In the genomic region with DNA sequence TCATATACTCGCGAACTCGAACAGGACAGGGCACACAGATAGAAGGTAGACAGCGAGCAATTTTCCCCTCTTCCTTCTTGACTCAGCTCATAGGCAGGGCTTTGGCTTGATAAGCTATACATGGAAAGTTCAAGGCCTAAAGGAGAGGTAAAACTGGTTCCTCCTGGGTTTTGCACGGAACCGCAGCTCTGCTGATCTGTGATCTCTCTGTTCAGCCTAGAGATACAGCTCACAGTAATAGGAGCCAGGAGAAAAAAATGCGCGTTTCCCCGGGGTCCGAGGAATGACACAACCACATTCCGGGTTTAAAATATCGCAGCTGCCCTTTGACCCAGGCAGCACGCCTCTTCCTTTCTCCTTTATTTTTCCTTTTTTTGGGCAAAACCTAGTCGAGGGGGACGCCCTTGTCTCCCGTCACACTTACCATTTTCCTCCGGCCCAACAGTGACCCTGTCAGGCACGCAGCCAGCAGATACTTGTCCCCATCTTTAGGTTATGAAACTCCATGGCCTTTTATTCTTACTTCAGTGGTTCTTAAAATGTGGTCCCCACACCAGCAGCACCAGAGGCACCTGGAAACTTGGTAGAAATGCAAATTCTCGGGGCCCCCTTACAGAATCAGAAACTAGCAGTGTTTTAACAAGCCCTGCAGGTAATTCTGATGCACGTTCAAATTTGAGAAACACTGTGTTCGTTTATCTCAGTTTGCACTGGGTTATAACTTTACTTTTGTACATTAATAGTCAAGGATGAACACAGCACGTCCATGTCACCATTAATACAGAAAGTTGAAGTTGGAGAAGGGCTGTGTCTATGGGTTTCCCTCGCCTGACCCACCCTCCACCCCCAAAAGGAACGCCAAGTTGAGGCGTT, we compare ENCODE assay signal across 1 cellular context.
TF ChIP-seq lines count a peak whose summit lies in the region.

No MANE protein-coding gene starts in this region.

TF ChIP-seq in GM12878, 131 proteins besides CTCF, POLR2A, EP300 and RAD21:
- TF ChIP-seq BHLHE40 (IDR thresholded peaks at IDR 0.05; ENCODE audit: borderline replicate concordance in 1 of 2, low read depth in 2 of 2, low read length in 1 of 2), result peak; percentile 3 to 26; a peak in 1 of 4 replicates
- no peak for TF ChIP-seq NBN (IDR thresholded peaks at IDR 0.05)
- TF ChIP-seq GABPA (IDR thresholded peaks at IDR 0.05; ENCODE audit: low read depth), result no peak
- TF ChIP-seq PML (IDR thresholded peaks at IDR 0.05; ENCODE audit: low read length), result no peak
- TF ChIP-seq ZNF24 (IDR thresholded peaks at IDR 0.05), result no peak; the same call in 1 of the 2 replicates
- no peak for TF ChIP-seq NFXL1 (IDR thresholded peaks at IDR 0.05; ENCODE audit: borderline replicate concordance)
- TF ChIP-seq SP1 (IDR thresholded peaks at IDR 0.05; ENCODE audit: low read depth, low read length), result no peak
- TF ChIP-seq IKZF2 (IDR thresholded peaks at IDR 0.05), result peak in 1 of 2 experiments; percentile 2; a peak in 1 of 4 replicates
- TF ChIP-seq STAT3 (IDR thresholded peaks at IDR 0.05; ENCODE audit: low read depth, low read length), result no peak
- TF ChIP-seq EED (IDR thresholded peaks at IDR 0.05; ENCODE audit: low read depth), result 0 out of 2 replicates have a peak, but pooled peaks have one; percentile 30
- no peak for TF ChIP-seq EZH2 (IDR thresholded peaks at IDR 0.05; ENCODE audit: borderline replicate concordance, control insufficient read depth, low read depth, low read length)
- peak in 1 of 2 experiments; percentile 5; a peak in 1 of 4 replicates for TF ChIP-seq ETV6 (conservative IDR thresholded peaks at IDR 0.05 in 1 of 2, IDR thresholded peaks at IDR 0.05 in 1 of 2; ENCODE audit: borderline replicate concordance in 1 of 2, low read depth in 1 of 2)
- TF ChIP-seq, protein P1, sequence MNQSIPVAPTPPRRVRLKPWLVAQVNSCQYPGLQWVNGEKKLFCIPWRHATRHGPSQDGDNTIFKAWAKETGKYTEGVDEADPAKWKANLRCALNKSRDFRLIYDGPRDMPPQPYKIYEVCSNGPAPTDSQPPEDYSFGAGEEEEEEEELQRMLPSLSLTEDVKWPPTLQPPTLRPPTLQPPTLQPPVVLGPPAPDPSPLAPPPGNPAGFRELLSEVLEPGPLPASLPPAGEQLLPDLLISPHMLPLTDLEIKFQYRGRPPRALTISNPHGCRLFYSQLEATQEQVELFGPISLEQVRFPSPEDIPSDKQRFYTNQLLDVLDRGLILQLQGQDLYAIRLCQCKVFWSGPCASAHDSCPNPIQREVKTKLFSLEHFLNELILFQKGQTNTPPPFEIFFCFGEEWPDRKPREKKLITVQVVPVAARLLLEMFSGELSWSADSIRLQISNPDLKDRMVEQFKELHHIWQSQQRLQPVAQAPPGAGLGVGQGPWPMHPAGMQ (IDR thresholded peaks at IDR 0.05; ENCODE audit: borderline replicate concordance), result no peak
- TF ChIP-seq NR2C1 (IDR thresholded peaks at IDR 0.05), result peak; percentile 51; the same call in 1 of the 2 replicates
- no peak for TF ChIP-seq HDGF (IDR thresholded peaks at IDR 0.05)
- TF ChIP-seq RUNX3 (IDR thresholded peaks at IDR 0.05; ENCODE audit: low read length), result peak; percentile 17; the same call in 1 of the 2 replicates
- no peak for TF ChIP-seq SPI1 (IDR thresholded peaks at IDR 0.05; ENCODE audit: borderline replicate concordance, insufficient read depth, low read depth, low read length)
- TF ChIP-seq FOS (IDR thresholded peaks at IDR 0.05; ENCODE audit: borderline replicate concordance, extremely low read depth, insufficient read length), result no peak
- no peak for TF ChIP-seq CBX3 (IDR thresholded peaks at IDR 0.05; ENCODE audit: borderline replicate concordance, low read depth)
- TF ChIP-seq SIX5 (IDR thresholded peaks at IDR 0.05; ENCODE audit: low read depth, low read length, severe bottlenecking), result no peak
- TF ChIP-seq, protein P2, sequence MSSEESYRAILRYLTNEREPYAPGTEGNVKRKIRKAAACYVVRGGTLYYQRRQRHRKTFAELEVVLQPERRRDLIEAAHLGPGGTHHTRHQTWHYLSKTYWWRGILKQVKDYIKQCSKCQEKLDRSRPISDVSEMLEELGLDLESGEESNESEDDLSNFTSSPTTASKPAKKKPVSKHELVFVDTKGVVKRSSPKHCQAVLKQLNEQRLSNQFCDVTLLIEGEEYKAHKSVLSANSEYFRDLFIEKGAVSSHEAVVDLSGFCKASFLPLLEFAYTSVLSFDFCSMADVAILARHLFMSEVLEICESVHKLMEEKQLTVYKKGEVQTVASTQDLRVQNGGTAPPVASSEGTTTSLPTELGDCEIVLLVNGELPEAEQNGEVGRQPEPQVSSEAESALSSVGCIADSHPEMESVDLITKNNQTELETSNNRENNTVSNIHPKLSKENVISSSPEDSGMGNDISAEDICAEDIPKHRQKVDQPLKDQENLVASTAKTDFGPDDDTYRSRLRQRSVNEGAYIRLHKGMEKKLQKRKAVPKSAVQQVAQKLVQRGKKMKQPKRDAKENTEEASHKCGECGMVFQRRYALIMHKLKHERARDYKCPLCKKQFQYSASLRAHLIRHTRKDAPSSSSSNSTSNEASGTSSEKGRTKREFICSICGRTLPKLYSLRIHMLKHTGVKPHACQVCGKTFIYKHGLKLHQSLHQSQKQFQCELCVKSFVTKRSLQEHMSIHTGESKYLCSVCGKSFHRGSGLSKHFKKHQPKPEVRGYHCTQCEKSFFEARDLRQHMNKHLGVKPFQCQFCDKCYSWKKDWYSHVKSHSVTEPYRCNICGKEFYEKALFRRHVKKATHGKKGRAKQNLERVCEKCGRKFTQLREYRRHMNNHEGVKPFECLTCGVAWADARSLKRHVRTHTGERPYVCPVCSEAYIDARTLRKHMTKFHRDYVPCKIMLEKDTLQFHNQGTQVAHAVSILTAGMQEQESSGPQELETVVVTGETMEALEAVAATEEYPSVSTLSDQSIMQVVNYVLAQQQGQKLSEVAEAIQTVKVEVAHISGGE (CRISPR knock-in tag; IDR thresholded peaks at IDR 0.05), result no peak
- 0 out of 2 replicates have a peak, but pooled peaks have one; percentile 7 for TF ChIP-seq RAD51 (IDR thresholded peaks at IDR 0.05)
- TF ChIP-seq SMARCA5 (IDR thresholded peaks at IDR 0.05), result peak; percentile 66; the same call in 1 of the 2 replicates
- TF ChIP-seq TAF1 (IDR thresholded peaks at IDR 0.05; ENCODE audit: borderline replicate concordance, low read depth, low read length), result 0 out of 2 replicates have a peak, but pooled peaks have one; percentile 13
- 0 out of 4 replicates have a peak, but pooled peaks of 1 of the 2 experiments have one; percentile 48 for TF ChIP-seq SRF (IDR thresholded peaks at IDR 0.05; ENCODE audit: low read depth in 2 of 2, low read length in 2 of 2)
- TF ChIP-seq ZNF217 (IDR thresholded peaks at IDR 0.05), result no peak
- TF ChIP-seq, protein P3, sequence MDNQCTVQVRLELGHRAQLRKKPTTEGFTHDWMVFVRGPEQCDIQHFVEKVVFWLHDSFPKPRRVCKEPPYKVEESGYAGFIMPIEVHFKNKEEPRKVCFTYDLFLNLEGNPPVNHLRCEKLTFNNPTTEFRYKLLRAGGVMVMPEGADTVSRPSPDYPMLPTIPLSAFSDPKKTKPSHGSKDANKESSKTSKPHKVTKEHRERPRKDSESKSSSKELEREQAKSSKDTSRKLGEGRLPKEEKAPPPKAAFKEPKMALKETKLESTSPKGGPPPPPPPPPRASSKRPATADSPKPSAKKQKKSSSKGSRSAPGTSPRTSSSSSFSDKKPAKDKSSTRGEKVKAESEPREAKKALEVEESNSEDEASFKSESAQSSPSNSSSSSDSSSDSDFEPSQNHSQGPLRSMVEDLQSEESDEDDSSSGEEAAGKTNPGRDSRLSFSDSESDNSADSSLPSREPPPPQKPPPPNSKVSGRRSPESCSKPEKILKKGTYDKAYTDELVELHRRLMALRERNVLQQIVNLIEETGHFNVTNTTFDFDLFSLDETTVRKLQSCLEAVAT (IDR thresholded peaks at IDR 0.05), result peak; percentile 61
- TF ChIP-seq TCF3 (IDR thresholded peaks at IDR 0.05; ENCODE audit: borderline replicate concordance, insufficient read depth, low read depth, low read length), result peak; percentile 28; the same call in 1 of the 2 replicates
- TF ChIP-seq JUNB (IDR thresholded peaks at IDR 0.05), result no peak
- TF ChIP-seq MEF2A (IDR thresholded peaks at IDR 0.05; ENCODE audit: insufficient read depth, low read depth, low read length), result 0 out of 2 replicates have a peak, but pooled peaks have one; percentile 16
- TF ChIP-seq WRNIP1 (IDR thresholded peaks at IDR 0.05; ENCODE audit: borderline replicate concordance, low read depth, low read length), result 0 out of 2 replicates have a peak, but pooled peaks have one; percentile 20
- TF ChIP-seq ZBED1 (IDR thresholded peaks at IDR 0.05; ENCODE audit: borderline replicate concordance), result 0 out of 2 replicates have a peak, but pooled peaks have one; percentile 5
- peak; percentile 26; the same call in 1 of the 2 replicates for TF ChIP-seq TCF7 (IDR thresholded peaks at IDR 0.05; ENCODE audit: borderline replicate concordance)
- TF ChIP-seq TCF12 (IDR thresholded peaks at IDR 0.05; ENCODE audit: low read depth, low read length), result no peak
- TF ChIP-seq NR2F1 (conservative IDR thresholded peaks at IDR 0.05), result peak; percentile 33; the same call in 1 of the 2 replicates
- TF ChIP-seq, protein P4, sequence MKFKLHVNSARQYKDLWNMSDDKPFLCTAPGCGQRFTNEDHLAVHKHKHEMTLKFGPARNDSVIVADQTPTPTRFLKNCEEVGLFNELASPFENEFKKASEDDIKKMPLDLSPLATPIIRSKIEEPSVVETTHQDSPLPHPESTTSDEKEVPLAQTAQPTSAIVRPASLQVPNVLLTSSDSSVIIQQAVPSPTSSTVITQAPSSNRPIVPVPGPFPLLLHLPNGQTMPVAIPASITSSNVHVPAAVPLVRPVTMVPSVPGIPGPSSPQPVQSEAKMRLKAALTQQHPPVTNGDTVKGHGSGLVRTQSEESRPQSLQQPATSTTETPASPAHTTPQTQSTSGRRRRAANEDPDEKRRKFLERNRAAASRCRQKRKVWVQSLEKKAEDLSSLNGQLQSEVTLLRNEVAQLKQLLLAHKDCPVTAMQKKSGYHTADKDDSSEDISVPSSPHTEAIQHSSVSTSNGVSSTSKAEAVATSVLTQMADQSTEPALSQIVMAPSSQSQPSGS (IDR thresholded peaks at IDR 0.05; ENCODE audit: low read length), result peak; percentile 12; the same call in 1 of the 2 replicates
- no peak for TF ChIP-seq RB1 (IDR thresholded peaks at IDR 0.05; ENCODE audit: borderline replicate concordance)
- TF ChIP-seq MXI1 (IDR thresholded peaks at IDR 0.05; ENCODE audit: low read depth, low read length), result no peak
